20 cellular contexts compared by ENCODE assay signal in genomic region chr14:91831337-91831736, GRCh38. TPM values are rescaled to one million over a fixed set of nuclear protein-coding genes. Genes with fewer than 3 reads are reported as not detected.
DNase-seq lines count a peak whose midpoint lies in the region; ATAC-seq and TF ChIP-seq lines count a peak whose summit lies in the region.
"Had no signal": no experiment of that assay in that cellular context is flagged by ENCODE, and none has a peak within 500 bp of the region (broad histone marks: within the 10 kb centered on the region; RNA-seq: fewer than 3 reads in every experiment).

No MANE protein-coding gene starts in this region.

- H3K27me3 Mint-ChIP-seq in activated T-helper 1 cell treated with anti-CD3 and anti-CD28 coated beads, Interleukin-12 subunit alpha, Interleukin-12 subunit beta, Interleukin-2, Interleukin-4 antibody, amounts not matched to agents 30 ng/mL and 10 ng/mL and 1 ng/mL, durations not matched to agents 14 hours and 24 hours and 36 hours (ENCODE audit: insufficient read depth) = no peaks in the 10 kb centered on the region
- H3K27me3 Mint-ChIP-seq: central memory CD8-positive, alpha-beta T cell had no signal

- H3K4me3 Mint-ChIP-seq in activated T-helper 1 cell treated with anti-CD3 and anti-CD28 coated beads, Interleukin-12 subunit alpha, Interleukin-12 subunit beta, Interleukin-2, Interleukin-4 antibody, amounts not matched to agents 30 ng/mL and 10 ng/mL and 1 ng/mL, durations not matched to agents 14 hours and 24 hours and 36 hours = no peak overlapping the region
- H3K4me3 Mint-ChIP-seq: immature natural killer cell, natural killer cell had no signal

- H3K27me3 ChIP-seq in hepatocyte = no peaks in the 10 kb centered on the region
- H3K27me3 ChIP-seq in transverse colon = peaks cover 12% of the 10 kb centered on the region
- H3K27me3 ChIP-seq: BLaER1 treated with 17β-estradiol and CSF1 and Interleukin-3, amounts not matched to agents 10 nM and 100 nM; right lobe of liver; uterus had no signal

- peaks cover 32% of the 10 kb centered on the region for H3K36me3 Mint-ChIP-seq in activated T-helper 1 cell treated with anti-CD3 and anti-CD28 coated beads, Interleukin-12 subunit alpha, Interleukin-12 subunit beta, Interleukin-2, Interleukin-4 antibody, amounts not matched to agents 30 ng/mL and 10 ng/mL and 1 ng/mL, durations not matched to agents 14 hours and 24 hours and 36 hours (ENCODE audit: low read depth)
- H3K36me3 Mint-ChIP-seq: natural killer cell had no signal

- H3K9me2 ChIP-seq in hepatocyte (replicated peaks; ENCODE audit: insufficient read depth) = no peaks in the 10 kb centered on the region

- H3K4me3 ChIP-seq in hepatocyte = no peak overlapping the region
- H3K4me3 ChIP-seq in transverse colon = no peak overlapping the region
- H3K4me3 ChIP-seq: BLaER1 treated with 17β-estradiol and CSF1 and Interleukin-3, amounts not matched to agents 10 nM and 100 nM; heart right ventricle; left ventricle myocardium inferior; right lobe of liver; uterus had no signal

- H2AFZ ChIP-seq in hepatocyte = no peak overlapping the region

- no peaks in the 10 kb centered on the region for H3K9me3 Mint-ChIP-seq in activated T-helper 1 cell treated with anti-CD3 and anti-CD28 coated beads, Interleukin-12 subunit alpha, Interleukin-12 subunit beta, Interleukin-2, Interleukin-4 antibody, amounts not matched to agents 30 ng/mL and 10 ng/mL and 1 ng/mL, durations not matched to agents 14 hours and 24 hours and 36 hours
- H3K9me3 Mint-ChIP-seq: activated naive CD4-positive, alpha-beta T cell treated with anti-CD3 and anti-CD28 coated beads, Interleukin-2, amount 50 U/mL, for 72 hours; central memory CD8-positive, alpha-beta T cell; immature natural killer cell; natural killer cell had no signal

- ATAC-seq in HG03175 (IDR thresholded peaks at IDR 0.05; ENCODE audit: unreplicated experiment) = no peak
- ATAC-seq: natural killer cell, right lobe of liver had no signal

- TF ChIP-seq POLR2A in transverse colon (IDR thresholded peaks at IDR 0.05) = no peak

- H3K4me1 ChIP-seq in hepatocyte (ENCODE audit: insufficient read depth) (no peaks in the 10 kb centered on the region), transverse colon (peaks cover 6 to 50% (median 25%) of the 10 kb centered on the region in 4 donors)
- H3K4me1 ChIP-seq: BLaER1 treated with 17β-estradiol and CSF1 and Interleukin-3, amounts not matched to agents 10 nM and 100 nM; right lobe of liver; uterus had no signal

- H3K9me3 ChIP-seq in hepatocyte (ENCODE audit: low read depth) (no peaks in the 10 kb centered on the region), transverse colon (no peaks in the 10 kb centered on the region)
- H3K9me3 ChIP-seq: right lobe of liver, uterus had no signal

- 19% methylated on average over 1 of the region's 1 CpG for WGBS in hepatocyte (ENCODE audit: low lambda C conversion rate, missing lambda C conversion rate)
- WGBS in transverse colon (ENCODE audit: low coverage in 1 of 2), 2 donors = 17 to 25% methylated on average over 1 of the region's 1 CpG

- no peak overlapping the region for H3K27ac Mint-ChIP-seq in activated T-helper 1 cell treated with anti-CD3 and anti-CD28 coated beads, Interleukin-12 subunit alpha, Interleukin-12 subunit beta, Interleukin-2, Interleukin-4 antibody, amounts not matched to agents 30 ng/mL and 10 ng/mL and 1 ng/mL, durations not matched to agents 14 hours and 24 hours and 36 hours
- H3K27ac Mint-ChIP-seq: activated naive CD4-positive, alpha-beta T cell treated with anti-CD3 and anti-CD28 coated beads, Interleukin-2, amount 50 U/mL, for 72 hours; immature natural killer cell; natural killer cell had no signal

- peak overlapping the region; percentile 59 for H3K4me2 ChIP-seq in hepatocyte
- H3K4me2 ChIP-seq: BLaER1 treated with 17β-estradiol and CSF1 and Interleukin-3, amounts not matched to agents 10 nM and 100 nM had no signal

- H3K36me3 ChIP-seq in hepatocyte (replicated peaks; ENCODE audit: insufficient read depth, low read depth) = no peaks in the 10 kb centered on the region
- no peaks in the 10 kb centered on the region for H3K36me3 ChIP-seq in transverse colon
- H3K36me3 ChIP-seq: BLaER1 treated with 17β-estradiol and CSF1 and Interleukin-3, amounts not matched to agents 10 nM and 100 nM; heart right ventricle; left ventricle myocardium inferior; right lobe of liver; uterus had no signal

- H4K20me1 ChIP-seq in hepatocyte (ENCODE audit: insufficient read depth, poor library complexity, severe bottlenecking) = no peaks in the 10 kb centered on the region
- H4K20me1 ChIP-seq: BLaER1 treated with 17β-estradiol and CSF1 and Interleukin-3, amounts not matched to agents 10 nM and 100 nM had no signal

- TF ChIP-seq CTCF in hepatocyte (IDR thresholded peaks at IDR 0.05; ENCODE audit: poor library complexity) (no peak), transverse colon (IDR thresholded peaks at IDR 0.05) (no peak)

- H3K79me2 ChIP-seq in hepatocyte = peaks cover 88% of the 10 kb centered on the region

- in situ Hi-C loops in transverse colon (cut with MboI; ENCODE audit: low pct_ligation_motif_present in 1 of 4, low pct_unique_long_range_greater_than_20kb in 1 of 4, low sequenced_read_pairs in 3 of 4) = no loop called here

- H3K27ac ChIP-seq in hepatocyte = no peak overlapping the region
- peak overlapping the region in 3 of 4 donors; percentile 6 to 55 (median 43) for H3K27ac ChIP-seq in transverse colon
- H3K27ac ChIP-seq: BLaER1 treated with 17β-estradiol and CSF1 and Interleukin-3, amounts not matched to agents 10 nM and 100 nM; heart right ventricle; left ventricle myocardium inferior; right lobe of liver had no signal

- peaks cover 42% of the 10 kb centered on the region for H3K4me1 Mint-ChIP-seq in activated T-helper 1 cell treated with anti-CD3 and anti-CD28 coated beads, Interleukin-12 subunit alpha, Interleukin-12 subunit beta, Interleukin-2, Interleukin-4 antibody, amounts not matched to agents 30 ng/mL and 10 ng/mL and 1 ng/mL, durations not matched to agents 14 hours and 24 hours and 36 hours (ENCODE audit: low read depth)

- DNase-seq in NCI-H510A treated with DMSO at 0.1 percent for 48 hours (lab: John Stamatoyannopoulos, UW) (peak; percentile 74), NCI-H510A (lab: John Stamatoyannopoulos, UW) (no peak), NCI-H526 treated with DMSO at 0.1 percent for 48 hours (lab: John Stamatoyannopoulos, UW) (peak; percentile 66), hepatocyte (ENCODE audit: low spot score) (no peak), transverse colon (no peak)
- no peak for DNase-seq in stimulated activated CD4-positive, alpha-beta T cell treated with anti-CD3 and anti-CD28 coated beads, Interleukin-12 subunit alpha, Interleukin-12 subunit beta, amount 100 ng/mL, for 4 hours
- no peak for DNase-seq in activated T-helper 1 cell treated with anti-CD3 and anti-CD28 coated beads, Interleukin-12 subunit alpha, Interleukin-12 subunit beta, Interleukin-2, Interleukin-4 antibody, amounts not matched to agents 30 ng/mL and 10 ng/mL and 1 ng/mL, durations not matched to agents 14 hours and 24 hours and 36 hours (ENCODE audit: low spot score)
- DNase-seq: activated CD4-positive, alpha-beta T cell treated with anti-CD3 and anti-CD28 coated beads for 48 hours; aorta; heart right ventricle; immature natural killer cell; left ventricle myocardium inferior; natural killer cell; right lobe of liver; SHP77; uterus had no signal

- intact Hi-C loops in transverse colon (cut with DNase I; ENCODE audit: low total_unique reads) = no loop called here
- intact Hi-C loops in activated T-helper 1 cell treated with anti-CD3 and anti-CD28 coated beads, Interleukin-12 subunit alpha, Interleukin-12 subunit beta, Interleukin-2, Interleukin-4 antibody, amounts not matched to agents 30 ng/mL and 10 ng/mL and 1 ng/mL, durations not matched to agents 14 hours and 24 hours and 36 hours (cut with micrococcal nuclease) = no loop called here

- no peak for TF ChIP-seq EP300 in transverse colon (IDR thresholded peaks at IDR 0.05; ENCODE audit: low read depth)

RNA-seq across cellular contexts. Expression of gene TC2N, which starts 36.0 kb away (rescaled TPM):
- total RNA-seq in hepatocyte = 72.6 and 77.2 TPM in 2 replicates
- 19.1 and 22.0 TPM in 2 replicates for polyA plus RNA-seq in hepatocyte
- total RNA-seq in transverse colon = 10 to 100 TPM; 36.0 to 85.4 (median 53.7) TPM
- total RNA-seq in activated T-helper 1 cell treated with anti-CD3 and anti-CD28 coated beads, Interleukin-12 subunit alpha, Interleukin-12 subunit beta, Interleukin-2, Interleukin-4 antibody, amounts not matched to agents 30 ng/mL and 10 ng/mL and 1 ng/mL, durations not matched to agents 14 hours and 24 hours and 36 hours = 21.5 and 27.2 TPM in 2 replicates

Comparison
In these comparisons a context has a peak if more than half of its experiments do, and no peak if none do; other contexts are left out.
1. DNase-seq: peak in NCI-H510A treated with DMSO at 0.1 percent for 48 hours (single experiment) and NCI-H526 treated with DMSO at 0.1 percent for 48 hours (single experiment); none in NCI-H510A (single experiment), hepatocyte (single experiment), transverse colon (single experiment), stimulated activated CD4-positive, alpha-beta T cell treated with anti-CD3 and anti-CD28 coated beads, Interleukin-12 subunit alpha, Interleukin-12 subunit beta, amount 100 ng/mL, for 4 hours (single experiment) and activated T-helper 1 cell treated with anti-CD3 and anti-CD28 coated beads, Interleukin-12 subunit alpha, Interleukin-12 subunit beta, Interleukin-2, Interleukin-4 antibody, amounts not matched to agents 30 ng/mL and 10 ng/mL and 1 ng/mL, durations not matched to agents 14 hours and 24 hours and 36 hours (single experiment).